ENCODE assay signal across 35 cellular contexts in the genomic region with DNA sequence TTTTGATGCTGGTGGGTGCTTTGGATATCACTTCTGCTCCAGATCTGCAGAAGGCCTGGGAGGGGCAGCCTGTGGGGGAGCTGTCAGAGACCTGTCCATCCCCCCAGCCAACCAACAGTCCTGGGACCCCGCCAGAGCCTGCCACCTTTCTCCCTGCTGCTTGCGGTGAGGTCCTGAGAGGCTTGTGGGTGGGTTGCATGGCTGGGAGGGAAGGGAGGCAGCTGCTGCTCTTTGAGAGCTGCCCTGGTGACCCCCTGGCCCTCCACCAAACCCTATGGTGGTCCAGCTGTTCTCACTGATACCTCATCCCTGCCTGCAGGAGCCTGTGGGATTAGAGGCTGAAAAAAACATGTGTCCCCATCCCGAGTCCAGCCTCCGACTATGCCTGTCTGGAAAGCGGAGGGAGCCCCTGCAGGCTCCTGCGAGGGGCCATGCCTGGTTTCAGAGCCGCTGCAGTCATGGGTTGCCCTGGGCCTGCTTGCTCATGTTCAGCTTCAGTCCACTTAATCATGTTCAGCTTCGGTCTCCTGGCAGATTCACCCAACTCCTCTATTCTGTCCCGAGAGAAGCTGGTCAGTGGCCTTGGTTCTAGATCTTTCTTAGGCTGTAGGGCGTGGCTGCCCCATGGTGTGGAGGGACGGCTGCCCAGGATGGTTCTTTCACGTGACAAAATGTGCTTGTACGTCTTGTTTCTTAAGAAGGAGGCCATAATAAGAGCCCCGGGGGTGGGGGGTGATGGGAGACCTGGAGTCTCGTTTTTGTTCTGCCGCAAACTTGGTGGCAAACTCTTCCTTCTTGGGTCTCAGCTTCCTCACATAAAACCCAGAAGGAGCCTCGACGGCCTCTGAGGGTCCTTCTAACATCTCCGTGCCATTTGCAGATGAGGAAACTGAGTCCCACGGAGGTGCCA.
"Had no signal": no experiment of that assay in that cellular context is flagged by ENCODE, and none has a peak within 500 bp of the region (broad histone marks: within the 10 kb centered on the region; RNA-seq: fewer than 3 reads in every experiment).

No MANE protein-coding gene starts in this region.

- H3K27me3 ChIP-seq: brain microvascular endothelial cell, MG63 had no signal

- H3K4me1 Mint-ChIP-seq: activated B cell treated with CpG ODN at 0.5 μM for 24 hours; activated naive CD4-positive, alpha-beta T cell treated with anti-CD3 and anti-CD28 coated beads, Interleukin-2, amount 10 ng/mL, durations not matched to agents 7 days and 5 days; activated naive CD8-positive, alpha-beta T cell treated with anti-CD3 and anti-CD28 coated beads, Interleukin-2, amount 50 U/mL, for 24 hours had no signal

- H3K27ac Mint-ChIP-seq: activated B cell treated with CpG ODN at 0.5 μM for 24 hours; activated CD4-positive, alpha-beta memory T cell treated with anti-CD3 and anti-CD28 coated beads for 36 hours; activated naive CD4-positive, alpha-beta T cell treated with anti-CD3 and anti-CD28 coated beads, Interleukin-2, amount 10 ng/mL, durations not matched to agents 7 days and 5 days; activated naive CD8-positive, alpha-beta T cell; activated naive CD8-positive, alpha-beta T cell treated with anti-CD3 and anti-CD28 coated beads, Interleukin-2, amount 50 U/mL, for 24 hours; activated T-helper 1 cell treated with anti-CD3 and anti-CD28 coated beads, Interleukin-12 subunit alpha, Interleukin-12 subunit beta, Interleukin-2, Interleukin-4 antibody, amounts not matched to agents 30 ng/mL and 10 ng/mL and 1 ng/mL, durations not matched to agents 14 hours and 24 hours and 36 hours had no signal

- H3K27ac ChIP-seq: brain microvascular endothelial cell, VCaP had no signal

- H3K4me3 Mint-ChIP-seq: activated B cell treated with CpG ODN at 0.5 μM for 24 hours; activated CD4-positive, alpha-beta memory T cell treated with anti-CD3 and anti-CD28 coated beads for 36 hours; activated naive CD4-positive, alpha-beta T cell treated with anti-CD3 and anti-CD28 coated beads, Interleukin-2, amount 10 ng/mL, durations not matched to agents 7 days and 5 days; activated naive CD8-positive, alpha-beta T cell; activated naive CD8-positive, alpha-beta T cell treated with anti-CD3 and anti-CD28 coated beads, Interleukin-2, amount 50 U/mL, for 24 hours; activated T-cell treated with anti-CD3 and anti-CD28 coated beads, Interleukin-2, amount 50 U/mL, for 4 hours; activated T-helper 1 cell treated with anti-CD3 and anti-CD28 coated beads, Interleukin-12 subunit alpha, Interleukin-12 subunit beta, Interleukin-2, Interleukin-4 antibody, amounts not matched to agents 30 ng/mL and 10 ng/mL and 1 ng/mL, durations not matched to agents 14 hours and 24 hours and 36 hours had no signal

- H3K9me3 Mint-ChIP-seq: activated naive CD4-positive, alpha-beta T cell treated with anti-CD3 and anti-CD28 coated beads, Interleukin-2, amount 10 ng/mL, durations not matched to agents 7 days and 5 days; activated naive CD8-positive, alpha-beta T cell treated with anti-CD3 and anti-CD28 coated beads, Interleukin-2, amount 50 U/mL, for 24 hours; activated T-helper 1 cell treated with anti-CD3 and anti-CD28 coated beads, Interleukin-12 subunit alpha, Interleukin-12 subunit beta, Interleukin-2, Interleukin-4 antibody, amounts not matched to agents 30 ng/mL and 10 ng/mL and 1 ng/mL, durations not matched to agents 14 hours and 24 hours and 36 hours had no signal

- DNase-seq: activated B cell treated with CpG ODN at 0.5 μM for 24 hours; activated CD4-positive, alpha-beta memory T cell treated with anti-CD3 and anti-CD28 coated beads for 36 hours; activated CD4-positive, alpha-beta T cell treated with anti-CD3 and anti-CD28 coated beads for 4 hours; activated CD4-positive, alpha-beta T cell treated with anti-CD3 and anti-CD28 coated beads, Interleukin-2, amount 50 U/mL, for 1 hour; activated CD4-positive, CD25-positive, alpha-beta regulatory T cell treated with anti-CD3 and anti-CD28 coated beads, Interleukin-2, amount 50 U/mL, for 72 hours; activated CD8-positive, alpha-beta memory T cell treated with anti-CD3 and anti-CD28 coated beads, Interleukin-2, amount 50 U/mL, for 4 hours; activated effector memory CD4-positive, alpha-beta T cell treated with Interleukin-2 at 50 U/mL for 16 hours; activated naive CD4-positive, alpha-beta T cell treated with anti-CD3 and anti-CD28 coated beads, Interleukin-2, amount 10 ng/mL, durations not matched to agents 7 days and 5 days; activated naive CD8-positive, alpha-beta T cell treated with anti-CD3 and anti-CD28 coated beads, Interleukin-2, amount 50 U/mL, for 24 hours; activated T-cell treated with anti-CD3 and anti-CD28 coated beads for 4 hours; activated T-cell treated with anti-CD3 and anti-CD28 coated beads, Interleukin-2, amount 50 U/mL, for 4 hours; anterior cingulate cortex; brain microvascular endothelial cell; MG63; MV-4-11; NCI-H1092; NCI-H1436 treated with DMSO at 0.1 percent for 48 hours; NCI-H1694 treated with DMSO at 0.1 percent for 48 hours; NCI-H2029 treated with DMSO at 0.1 percent for 48 hours; NCI-H2107; NCI-H2171; NCI-H510A; NCI-H526; NCI-H748 treated with DMSO at 0.1 percent for 48 hours; NK-92 treated with Interleukin-12 subunit alpha and Interleukin-12 subunit beta, amount 100 ng/mL, for 24 hours; RPMI8226; SIG-M5; SW 1271; T-helper 1 cell; T-helper 2 cell; T-helper 9 cell had no signal

- H3K36me3 Mint-ChIP-seq: activated CD4-positive, alpha-beta memory T cell treated with anti-CD3 and anti-CD28 coated beads for 36 hours; activated naive CD4-positive, alpha-beta T cell treated with anti-CD3 and anti-CD28 coated beads, Interleukin-2, amount 10 ng/mL, durations not matched to agents 7 days and 5 days; activated naive CD8-positive, alpha-beta T cell had no signal

- H3K27me3 Mint-ChIP-seq: activated B cell treated with CpG ODN at 0.5 μM for 24 hours had no signal

- ATAC-seq: activated naive CD8-positive, alpha-beta T cell treated with anti-CD3 and anti-CD28 coated beads, Interleukin-2, amount 50 U/mL, for 24 hours; activated T-cell treated with anti-CD3 and anti-CD28 coated beads, Interleukin-2, amount 50 U/mL, for 4 hours; Right ventricle myocardium inferior had no signal

- H3K4me3 ChIP-seq: MG63 had no signal

- H3K9me3 ChIP-seq: MG63 had no signal
